9 cellular contexts compared by ENCODE assay signal in genomic region chr3:151379083-151379734, GRCh38. TPM values are rescaled to one million over a fixed set of nuclear protein-coding genes. Genes with fewer than 3 reads are reported as not detected.
DNase-seq lines count a peak whose midpoint lies in the region; ATAC-seq and TF ChIP-seq lines count a peak whose summit lies in the region.
"Had no signal": no experiment of that assay in that cellular context is flagged by ENCODE, and none has a peak within 500 bp of the region (broad histone marks: within the 10 kb centered on the region; RNA-seq: fewer than 3 reads in every experiment).

No MANE protein-coding gene starts in this region.

- no peaks in the 10 kb centered on the region for H3K27me3 ChIP-seq in left lung

- peaks cover 54% of the 10 kb centered on the region for H3K4me1 Mint-ChIP-seq in activated B cell treated with CpG ODN at 0.5 μM for 24 hours
- peaks cover 4% of the 10 kb centered on the region for H3K4me1 Mint-ChIP-seq in activated CD4-positive, alpha-beta T cell treated with anti-CD3 and anti-CD28 coated beads, Interleukin-2, amount 10 ng/mL, durations not matched to agents 24 days and 14 days
- H3K4me1 Mint-ChIP-seq: brain had no signal

- H3K4me3 Mint-ChIP-seq in activated B cell treated with CpG ODN at 0.5 μM for 24 hours = no peak overlapping the region
- H3K4me3 Mint-ChIP-seq in activated CD4-positive, alpha-beta T cell treated with anti-CD3 and anti-CD28 coated beads, Interleukin-2, amount 10 ng/mL, durations not matched to agents 24 days and 14 days = no peak overlapping the region
- H3K4me3 Mint-ChIP-seq: brain had no signal

- H3K36me3 Mint-ChIP-seq in activated B cell treated with CpG ODN at 0.5 μM for 24 hours (ENCODE audit: low read depth) = no peaks in the 10 kb centered on the region
- H3K36me3 Mint-ChIP-seq in activated CD4-positive, alpha-beta T cell treated with anti-CD3 and anti-CD28 coated beads, Interleukin-2, amount 10 ng/mL, durations not matched to agents 24 days and 14 days (ENCODE audit: low read depth) = no peaks in the 10 kb centered on the region
- H3K36me3 Mint-ChIP-seq: brain had no signal

- POLR2A ChIA-PET in activated B cell treated with CpG ODN at 0.5 μM for 24 hours (lab: Charles Lee) = interaction anchor here (0.6 kb wide), 1 partner anchor 34 kb away, joined by 3 read pairs; no protein-coding TSS in a partner anchor

- H3K27ac ChIP-seq in left lung = no peak overlapping the region

- TF ChIP-seq CTCF in activated B cell treated with CpG ODN at 0.5 μM for 24 hours (IDR thresholded peaks at IDR 0.05) (no peak), left lung (IDR thresholded peaks at IDR 0.05) (peak in 1 of 2 donors; percentile 25)

- DNase-seq in stimulated activated CD4-positive, alpha-beta T cell treated with anti-CD3 and anti-CD28 coated beads, Interleukin-4, amount 100 ng/mL, for 1 hour = peak; percentile 4
- DNase-seq in stimulated activated CD4-positive, alpha-beta T cell treated with anti-CD3 and anti-CD28 coated beads, Interleukin-4, amount 100 ng/mL, for 4 hours = no peak
- DNase-seq in HT-29 (ENCODE audit: low spot score) = peak; percentile 56
- no peak for DNase-seq in activated B cell treated with CpG ODN at 0.5 μM for 24 hours
- peak in 1 of 2 donors; percentile 41 for DNase-seq in left lung
- no peak for DNase-seq in kidney glomerular epithelial cell (lab: John Stamatoyannopoulos, UW)
- no peak for DNase-seq in activated CD4-positive, alpha-beta T cell treated with anti-CD3 and anti-CD28 coated beads, Interleukin-2, amount 10 ng/mL, durations not matched to agents 24 days and 14 days
- no peak for DNase-seq in NCI-H345 treated with DMSO at 0.1 percent for 48 hours (lab: John Stamatoyannopoulos, UW; ENCODE audit: unreplicated experiment)

- H3K9me3 Mint-ChIP-seq in activated B cell treated with CpG ODN at 0.5 μM for 24 hours = no peaks in the 10 kb centered on the region
- no peaks in the 10 kb centered on the region for H3K9me3 Mint-ChIP-seq in activated CD4-positive, alpha-beta T cell treated with anti-CD3 and anti-CD28 coated beads, Interleukin-2, amount 10 ng/mL, durations not matched to agents 24 days and 14 days
- H3K9me3 Mint-ChIP-seq: brain had no signal

- ATAC-seq in activated B cell treated with CpG ODN at 0.5 μM for 24 hours (ENCODE audit: low read depth) (peak; percentile 59), left lung (peak; percentile 71)

- H3K4me3 ChIP-seq in left lung = no peak overlapping the region

- H3K4me1 ChIP-seq in left lung = peaks cover 0 to 26% of the 10 kb centered on the region in 2 donors

- H3K9me3 ChIP-seq in left lung = no peaks in the 10 kb centered on the region

- H3K27me3 Mint-ChIP-seq in activated B cell treated with CpG ODN at 0.5 μM for 24 hours = no peaks in the 10 kb centered on the region
- H3K27me3 Mint-ChIP-seq in activated CD4-positive, alpha-beta T cell treated with anti-CD3 and anti-CD28 coated beads, Interleukin-2, amount 10 ng/mL, durations not matched to agents 24 days and 14 days = no peaks in the 10 kb centered on the region
- H3K27me3 Mint-ChIP-seq: brain had no signal

- H3K36me3 ChIP-seq in left lung = no peaks in the 10 kb centered on the region

- peak overlapping the region; percentile 66 for H3K27ac Mint-ChIP-seq in activated B cell treated with CpG ODN at 0.5 μM for 24 hours
- H3K27ac Mint-ChIP-seq in activated CD4-positive, alpha-beta T cell treated with anti-CD3 and anti-CD28 coated beads, Interleukin-2, amount 10 ng/mL, durations not matched to agents 24 days and 14 days = no peak overlapping the region

- CTCF ChIA-PET in activated B cell treated with CpG ODN at 0.5 μM for 24 hours (lab: Charles Lee) = interaction anchor here (0.7 to 2.1 kb wide), 16 partner anchors 9 to 460 kb away, joined by 3 to 7 read pairs (median 4); no protein-coding TSS in a partner anchor

- intact Hi-C loops in activated B cell treated with CpG ODN at 0.5 μM for 24 hours (cut with micrococcal nuclease) (loop anchor here (1.0 to 5.0 kb wide), 4 partner anchors 34 to 458 kb away; no protein-coding TSS in a partner anchor), left lung (cut with DNase I) (no loop called here)
- intact Hi-C loops in activated CD4-positive, alpha-beta T cell treated with anti-CD3 and anti-CD28 coated beads, Interleukin-2, amount 10 ng/mL, durations not matched to agents 24 days and 14 days (cut with micrococcal nuclease) = no loop called here

RNA-seq across cellular contexts. Expression of gene P2RY12, which starts 5.3 kb away (rescaled TPM):
- not detected in 2 replicates for total RNA-seq in HT-29 (2014; rRNA removed; shearing (Covaris generic))
- total RNA-seq in activated B cell treated with CpG ODN at 0.5 μM for 24 hours (0.58 and 0.64 TPM in 2 replicates), left lung (1 to 10 TPM; 3.8 to 4.0 TPM)
- total RNA-seq in activated CD4-positive, alpha-beta T cell treated with anti-CD3 and anti-CD28 coated beads, Interleukin-2, amount 10 ng/mL, durations not matched to agents 24 days and 14 days = not detected in 2 replicates

RNA-seq across cellular contexts. Expression of gene P2RY13, which starts 49.9 kb away (rescaled TPM):
- not detected in 2 replicates for total RNA-seq in HT-29 (2014; rRNA removed; shearing (Covaris generic))
- 0.33 and 0.34 TPM in 2 replicates for total RNA-seq in activated B cell treated with CpG ODN at 0.5 μM for 24 hours
- total RNA-seq in left lung = 10 to 100 TPM in 1 of 2 donors, 1 to 10 TPM in 1; 2.2 to 16.4 TPM
- total RNA-seq in activated CD4-positive, alpha-beta T cell treated with anti-CD3 and anti-CD28 coated beads, Interleukin-2, amount 10 ng/mL, durations not matched to agents 24 days and 14 days = not detected in 2 replicates

Comparison
In these comparisons a context has a peak if more than half of its experiments do, and no peak if none do; other contexts are left out.
1. DNase-seq: peak in stimulated activated CD4-positive, alpha-beta T cell treated with anti-CD3 and anti-CD28 coated beads, Interleukin-4, amount 100 ng/mL, for 1 hour (single experiment) and HT-29 (single experiment); none in stimulated activated CD4-positive, alpha-beta T cell treated with anti-CD3 and anti-CD28 coated beads, Interleukin-4, amount 100 ng/mL, for 4 hours (0 of 2), activated B cell treated with CpG ODN at 0.5 μM for 24 hours (single experiment), kidney glomerular epithelial cell (single experiment), activated CD4-positive, alpha-beta T cell treated with anti-CD3 and anti-CD28 coated beads, Interleukin-2, amount 10 ng/mL, durations not matched to agents 24 days and 14 days (single experiment) and NCI-H345 treated with DMSO at 0.1 percent for 48 hours (single experiment).